Comparison of ENCODE assay signal across 7 cellular contexts in the genomic region with DNA sequence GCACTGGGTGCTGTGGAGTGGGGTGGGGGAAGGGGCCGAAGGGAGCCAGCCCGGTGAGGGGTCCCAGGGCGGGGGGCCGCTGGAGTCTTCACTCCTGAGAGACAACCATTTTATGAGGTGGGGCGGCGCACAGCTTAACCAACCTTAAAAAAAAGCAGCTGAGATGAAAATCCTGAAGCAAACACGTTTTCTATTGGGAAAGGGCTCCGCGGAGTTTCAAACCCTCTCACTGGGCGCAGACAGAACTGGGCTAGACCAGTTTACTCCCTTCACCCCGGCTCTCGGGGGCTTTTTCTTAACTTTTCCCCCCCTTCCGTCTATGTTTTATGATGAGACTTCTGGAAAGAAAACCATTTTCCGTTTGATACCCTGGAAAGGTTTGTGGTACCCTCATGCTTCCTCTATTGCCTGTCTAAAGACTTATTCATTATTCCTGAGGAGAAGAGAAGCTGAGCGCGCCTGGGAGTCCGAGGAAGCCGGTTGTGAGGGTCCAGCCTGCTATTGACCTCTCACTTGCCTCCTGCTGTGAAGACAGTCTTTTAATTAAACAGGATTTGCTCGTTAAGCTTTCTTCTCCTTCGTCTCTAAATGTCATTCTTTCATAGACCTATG. TPM values are rescaled to one million over a fixed set of nuclear protein-coding genes. Genes with fewer than 3 reads are reported as not detected.
A peak's percentile ranks its signal among the peaks of the same experiment; 100 is the strongest.
DNase-seq lines count a peak whose midpoint lies in the region; ATAC-seq and TF ChIP-seq lines count a peak whose summit lies in the region.

No MANE protein-coding gene starts in this region.

- no peaks in the 10 kb centered on the region for H3K9me3 ChIP-seq in vagina

- peaks cover 23% of the 10 kb centered on the region for H3K4me1 Mint-ChIP-seq in memory B cell

- H3K27me3 Mint-ChIP-seq in memory B cell, result no peaks in the 10 kb centered on the region

- TF ChIP-seq POLR2A in vagina (IDR thresholded peaks at IDR 0.05), result no peak

- H3K4me3 ChIP-seq in GM12865 (ENCODE audit: low read depth, low read length) (peak overlapping the region; percentile 82), choroid plexus epithelial cell (ENCODE audit: low read depth, low read length) (peak overlapping the region; percentile 98), vagina (peak overlapping the region; percentile 72 to 79)

- no peaks in the 10 kb centered on the region for H3K9me3 Mint-ChIP-seq in memory B cell

- peak; percentile 7 for ATAC-seq in memory B cell (ENCODE audit: low read depth)

- peaks cover 4% of the 10 kb centered on the region for H3K36me3 Mint-ChIP-seq in memory B cell

- intact Hi-C loops in vagina (cut with DNase I), result loop anchor here (2.0 to 10.0 kb wide), 2 partner anchors 122 to 346 kb away; partner anchors contain the start of gene GIT1

- no peaks in the 10 kb centered on the region for H3K36me3 ChIP-seq in vagina

- H3K27ac ChIP-seq in vagina, result peak overlapping the region; percentile 91

- no peaks in the 10 kb centered on the region for H3K27me3 ChIP-seq in vagina

- peak; percentile 7 for DNase-seq in GM12865 (ENCODE audit: low read depth)
- DNase-seq in NCI-H1694 treated with DMSO at 0.1 percent for 48 hours (lab: John Stamatoyannopoulos, UW), result peak; percentile 84
- peak; percentile 69 for DNase-seq in choroid plexus epithelial cell (ENCODE audit: low read depth)
- DNase-seq in memory B cell (ENCODE audit: low spot score in 2 of 2), result no peak
- DNase-seq in vagina (ENCODE audit: extremely low spot score in 2 of 2), result peak in 1 of 2 donors; percentile 86
- DNase-seq in OCI-M2 (lab: John Stamatoyannopoulos, UW; ENCODE audit: unreplicated experiment), result no peak
- no peak for DNase-seq in activated CD4-positive, alpha-beta T cell treated with anti-CD3 and anti-CD28 coated beads for 48 hours

- no peak overlapping the region for H3K27ac Mint-ChIP-seq in memory B cell

- no peak for TF ChIP-seq CTCF in GM12865 (IDR thresholded peaks at IDR 0.05; ENCODE audit: insufficient read depth, low read depth, low read length, missing control alignments)
- TF ChIP-seq CTCF in choroid plexus epithelial cell (conservative IDR thresholded peaks at IDR 0.05; ENCODE audit: low read depth, low read length), result no peak
- TF ChIP-seq CTCF in vagina (IDR thresholded peaks at IDR 0.05), result no peak

- H3K4me1 ChIP-seq in vagina, result peaks cover 23% of the 10 kb centered on the region

- no peak overlapping the region for H3K4me3 Mint-ChIP-seq in memory B cell

RNA-seq across cellular contexts. Expression of gene SSH2, which starts 0.5 kb away (rescaled TPM):
- total RNA-seq in vagina, result 37.6 TPM

RNA-seq across cellular contexts. Expression of gene EFCAB5, which starts 10.9 kb away (rescaled TPM):
- not detected for total RNA-seq in vagina

Comparison
In these comparisons a context has a peak if more than half of its experiments do, and no peak if none do; other contexts are left out.
1. DNase-seq: peak in GM12865 (single experiment), NCI-H1694 treated with DMSO at 0.1 percent for 48 hours (single experiment) and choroid plexus epithelial cell (single experiment); none in memory B cell (0 of 2), OCI-M2 (single experiment) and activated CD4-positive, alpha-beta T cell treated with anti-CD3 and anti-CD28 coated beads for 48 hours (single experiment).
2. Peak in every context shown above with its lines, with median percentiles within 50 percentile points of each other: H3K4me3 ChIP-seq.